ENCODE assay signal across 35 cellular contexts in the genomic region with DNA sequence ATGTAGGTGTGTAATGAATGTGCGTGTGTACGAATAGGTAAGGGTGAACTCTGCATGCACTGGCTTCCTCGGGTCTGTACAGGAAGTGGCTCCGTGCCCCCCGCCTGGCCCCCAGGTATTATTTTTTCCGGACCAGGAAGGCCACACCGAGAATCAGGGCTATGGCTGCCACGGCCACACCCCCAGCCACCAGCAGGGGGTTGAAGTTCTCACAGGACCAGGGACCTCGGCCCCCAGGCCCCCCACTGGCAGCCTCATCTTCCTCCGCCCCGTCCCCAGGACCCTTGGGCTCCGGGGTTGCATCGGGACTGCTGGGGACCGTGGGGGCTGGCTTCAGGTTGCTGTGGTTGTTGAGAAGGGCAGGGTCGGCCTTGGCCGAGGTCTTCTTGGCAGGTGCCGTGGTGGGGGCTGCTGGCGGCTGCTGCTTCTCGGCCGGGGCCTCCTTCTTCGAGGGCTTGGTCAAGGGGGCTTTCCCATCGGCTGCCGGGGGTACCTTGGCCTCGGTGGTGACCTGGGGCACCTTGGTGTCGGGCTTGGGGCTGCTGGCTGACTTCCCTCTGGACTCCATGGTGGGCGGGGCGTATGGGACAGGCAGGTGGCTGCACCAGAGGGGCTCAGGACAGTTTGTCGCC. TPM values are rescaled to one million over a fixed set of nuclear protein-coding genes. Genes with fewer than 3 reads are reported as not detected.
A peak's percentile ranks its signal among the peaks of the same experiment; 100 is the strongest.
DNase-seq lines count a peak whose midpoint lies in the region; ATAC-seq, FAIRE-seq and TF ChIP-seq lines count a peak whose summit lies in the region.
"Had no signal": no experiment of that assay in that cellular context is flagged by ENCODE, and none has a peak within 500 bp of the region (broad histone marks: within the 10 kb centered on the region; RNA-seq: fewer than 3 reads in every experiment).

No MANE protein-coding gene starts in this region.

- intact Hi-C loops in GM12878 (cut with micrococcal nuclease; ENCODE audit: unreplicated experiment) (no loop called here), posterior vena cava (cut with DNase I) (no loop called here)

- in situ Hi-C loops in GM12878 (cut with MboI) = no loop called here

- no peaks in the 10 kb centered on the region for H3K9me3 Mint-ChIP-seq in memory B cell
- H3K9me3 Mint-ChIP-seq: activated naive CD4-positive, alpha-beta T cell treated with anti-CD3 and anti-CD28 coated beads, Interleukin-2, amount 50 U/mL, for 24 hours; activated T-helper 2 cell treated with anti-CD3 and anti-CD28 coated beads, Interferon-gamma antibody, Interleukin-2, Interleukin-4, amounts not matched to agents 10 μg/mL and 5 μg/mL and 100 μg/mL, durations not matched to agents 14 hours and 24 hours and 36 hours; T-helper 2 cell treated with Interferon-gamma antibody and Interleukin-4, amounts not matched to agents 5 μg/mL and 100 μg/mL, for 36 hours had no signal

- H3K27me3 Mint-ChIP-seq in memory B cell = peaks cover 3% of the 10 kb centered on the region
- H3K27me3 Mint-ChIP-seq: activated naive CD4-positive, alpha-beta T cell treated with anti-CD3 and anti-CD28 coated beads, Interleukin-2, amount 50 U/mL, for 24 hours; progenitor cell of endocrine pancreas had no signal

- H3K27ac Mint-ChIP-seq in memory B cell = no peak overlapping the region
- H3K27ac Mint-ChIP-seq: activated naive CD4-positive, alpha-beta T cell treated with anti-CD3 and anti-CD28 coated beads, Interleukin-2, amount 50 U/mL, for 24 hours; activated T-helper 2 cell treated with anti-CD3 and anti-CD28 coated beads, Interferon-gamma antibody, Interleukin-2, Interleukin-4, amounts not matched to agents 10 μg/mL and 5 μg/mL and 100 μg/mL, durations not matched to agents 14 hours and 24 hours and 36 hours; progenitor cell of endocrine pancreas; T-helper 2 cell treated with Interferon-gamma antibody and Interleukin-4, amounts not matched to agents 5 μg/mL and 100 μg/mL, for 36 hours had no signal

- no peaks in the 10 kb centered on the region for H3K79me2 ChIP-seq in GM12878 (ENCODE audit: control insufficient read depth, insufficient read depth, low read length)

- TF ChIP-seq RAD21 in GM12878 (IDR thresholded peaks at IDR 0.05; ENCODE audit: insufficient read depth, low read depth, low read length) = no peak

- H3K4me3 ChIP-seq in BLaER1 = no peak overlapping the region
- no peak overlapping the region for H3K4me3 ChIP-seq in GM12878
- H3K4me3 ChIP-seq: left lung, Peyer's patch, thyroid gland, vagina had no signal

- no peaks in the 10 kb centered on the region for H3K4me1 Mint-ChIP-seq in memory B cell

- peak overlapping the region; percentile 55 for H3K4me2 ChIP-seq in BLaER1
- H3K4me2 ChIP-seq in GM12878 (ENCODE audit: control insufficient read depth, insufficient read depth) = no peak overlapping the region; the same call in 1 of the 2 replicates

- H3K9me3 ChIP-seq in BLaER1 = no peaks in the 10 kb centered on the region
- H3K9me3 ChIP-seq in GM12878 (replicated peaks; ENCODE audit: control insufficient read depth, insufficient read depth, low read length) = no peaks in the 10 kb centered on the region
- H3K9me3 ChIP-seq: BE2C, left lung, neutrophil, Peyer's patch, thyroid gland, vagina had no signal

- ATAC-seq in GM12878 (peak; percentile 29; the same call in 2 of the 3 replicates), memory B cell (ENCODE audit: low read depth) (peak; percentile 23), HG02588 (IDR thresholded peaks at IDR 0.05; ENCODE audit: unreplicated experiment) (no peak)
- ATAC-seq: left lung, sciatic nerve had no signal

- no peak overlapping the region for H3K27ac ChIP-seq in BLaER1
- H3K27ac ChIP-seq in GM12878 (ENCODE audit: control insufficient read depth, insufficient read depth) = no peak overlapping the region
- H3K27ac ChIP-seq: HL-60, left lung, neutrophil, Peyer's patch, thyroid gland, vagina had no signal

- no peak for TF ChIP-seq POLR2A in GM12878 (IDR thresholded peaks at IDR 0.05; ENCODE audit: low read depth, low read length)

- H4K20me1 ChIP-seq in BLaER1 (peaks cover 33% of the 10 kb centered on the region; the same call in 1 of the 2 replicates), GM12878 (ENCODE audit: control insufficient read depth, insufficient read depth) (no peaks in the 10 kb centered on the region)

- RAD21 ChIA-PET in GM12878 (lab: Charles Lee; ENCODE audit: unreplicated experiment) = no interaction called here

- H3K27me3 ChIP-seq in BLaER1 (no peaks in the 10 kb centered on the region), GM12878 (replicated peaks in 1 of 2; ENCODE audit: control insufficient read depth in 2 of 2, insufficient read depth in 2 of 2, low read length in 1 of 2) (no peaks in the 10 kb centered on the region)
- H3K27me3 ChIP-seq: BE2C, thyroid gland, vagina had no signal

- BruUV-seq in GM12878 (replicated peaks; lab: Mats Ljungman, UMichigan) = no TSS peak

- H3K36me3 ChIP-seq in BLaER1 (peaks cover 32% of the 10 kb centered on the region), GM12878 (ENCODE audit: control insufficient read depth in 2 of 2, insufficient read depth in 2 of 2, low read length in 1 of 2) (peaks cover 0 to 6% of the 10 kb centered on the region in 2 experiments; a peak in 2 of 4 replicates)
- H3K36me3 ChIP-seq: BE2C, thyroid gland, vagina had no signal

- H3K9ac ChIP-seq in BLaER1 = no peak overlapping the region
- no peak overlapping the region for H3K9ac ChIP-seq in GM12878 (ENCODE audit: control insufficient read depth, insufficient read depth, low read length)

- 67% methylated on average over 27 of the region's 28 CpGs for WGBS in GM12878 (ENCODE audit: insufficient coverage, insufficient replicate concordance, low lambda C conversion rate, missing lambda C conversion rate)

- no peak for DNase-seq in GM12878 (ENCODE audit: low read depth, low spot score)
- DNase-seq in memory B cell (ENCODE audit: low spot score in 2 of 2) = no peak
- no peak for DNase-seq in GM10266 (ENCODE audit: extremely low spot score)
- no peak for DNase-seq in NCI-H226
- no peak for DNase-seq in posterior vena cava (ENCODE audit: low spot score)
- DNase-seq: activated T-cell treated with anti-CD3 and anti-CD28 coated beads for 4 hours; anterior cingulate cortex; BE2C; cortex of kidney; foreskin fibroblast; head of caudate nucleus; Kasumi-1; left lung; mesenchymal stem cell; MV-4-11; NCI-H1436; NCI-H2107; NCI-H748 treated with DMSO at 0.1 percent for 48 hours; Peyer's patch; SHP77; stimulated activated CD8-positive, alpha-beta memory T cell treated with anti-CD3 and anti-CD28 coated beads, Interleukin-4, amount 100 ng/mL, for 48 hours; thyroid gland had no signal

- H3K4me1 ChIP-seq in BLaER1 = peaks cover 41% of the 10 kb centered on the region
- H3K4me1 ChIP-seq in GM12878 (ENCODE audit: control insufficient read depth, insufficient read depth, low read length) = peaks cover 7% of the 10 kb centered on the region
- H3K4me1 ChIP-seq: BE2C had no signal

- SMC1A ChIA-PET in GM12878 (lab: Charles Lee; ENCODE audit: uncharacterized antibody, unreplicated experiment) = no interaction called here

- CTCF ChIA-PET in GM12878 (lab: Yijun Ruan, JAX) = no interaction called here

- no peak for FAIRE-seq in GM12878 (lab: Jason Lieb, UNC)
- FAIRE-seq: H1, islet of Langerhans had no signal

- POLR2A ChIA-PET in GM12878 (lab: Charles Lee) = no interaction called here

- TF ChIP-seq CTCF in GM12872 (IDR thresholded peaks at IDR 0.05; ENCODE audit: insufficient read depth, low read depth, low read length) = peak; percentile 26; the same call in 1 of the 3 replicates
- TF ChIP-seq CTCF in GM12878 (IDR thresholded peaks at IDR 0.05 in 2 of 3, conservative IDR thresholded peaks at IDR 0.05 in 1 of 3; ENCODE audit: control insufficient read depth in 2 of 3, extremely low read depth in 1 of 3, insufficient read depth in 1 of 3, low read depth in 3 of 3, low read length in 3 of 3) = 0 out of 6 replicates have a peak, but pooled peaks of 1 of the 3 experiments have one; percentile 26
- TF ChIP-seq CTCF in GM10266 (IDR thresholded peaks at IDR 0.05; ENCODE audit: control insufficient read depth, insufficient read depth, low read depth, missing control alignments) = no peak

- peaks cover 10% of the 10 kb centered on the region for H3K36me3 Mint-ChIP-seq in memory B cell
- H3K36me3 Mint-ChIP-seq: activated naive CD4-positive, alpha-beta T cell treated with anti-CD3 and anti-CD28 coated beads, Interleukin-2, amount 50 U/mL, for 24 hours had no signal

- TF ChIP-seq EP300 in GM12878 (IDR thresholded peaks at IDR 0.05; ENCODE audit: borderline replicate concordance in 1 of 2, control insufficient read depth in 1 of 2, low read depth in 2 of 2, low read length in 2 of 2) = no peak

- no peak overlapping the region for H2AFZ ChIP-seq in GM12878 (ENCODE audit: control insufficient read depth, low read depth, low read length)

- H3K4me3 Mint-ChIP-seq in memory B cell = no peak overlapping the region
- H3K4me3 Mint-ChIP-seq: activated naive CD4-positive, alpha-beta T cell treated with anti-CD3 and anti-CD28 coated beads, Interleukin-2, amount 50 U/mL, for 24 hours; T-helper 2 cell treated with Interferon-gamma antibody and Interleukin-4, amounts not matched to agents 5 μg/mL and 100 μg/mL, for 36 hours had no signal

RNA-seq across cellular contexts. Expression of gene CEND1, which starts 1.8 kb away (rescaled TPM):
- 0.59 and 1.2 TPM in 2 replicates for total RNA-seq in GM12878 (2013; cell fraction: nucleolus; rRNA removed)
- total RNA-seq in GM12878 (2014; rRNA removed) (5.5 and 7.2 TPM in 2 replicates), GM12878 (2014; rRNA removed; fragmentation: Illumina TruSeq; extraction: Trizol) (1.3 and 2.2 TPM in 2 replicates), GM12878 (2021) (6.9 and 9.0 TPM in 2 replicates), posterior vena cava (not detected)
- 0.83 TPM for polyA plus RNA-seq in GM12878 (2011; ENCODE audit: low read depth)
- polyA plus RNA-seq in GM12878 (2011; rRNA removed) (0.22 and 0.31 TPM in 2 replicates), GM12878 (2014; fragmentation: Illumina TruSeq; extraction: Trizol) (0.35 and 1.4 TPM in 2 replicates), GM12878 (2014; fragmentation: Nextera tagmentation; extraction: Ambion mirVana) (under 1 TPM in 1 of 2 experiments, not detected in 1; 0.55 TPM), GM12878 (2014; rRNA removed) (7.3 and 10.1 TPM in 2 replicates), GM12878 (2016; fragmentation: Nextera tagmentation; extraction: Ambion mirVana) (10 to 100 TPM; 12.7 to 13.6 TPM)
- 1.2 and 1.5 TPM in 2 replicates for polyA plus RNA-seq in GM12878 (2011; cell fraction: cytosol; rRNA removed)
- 1.2 and 2.8 TPM in 2 replicates for polyA plus RNA-seq in GM12878 (2011; cell fraction: nucleus; rRNA removed)
- 2.0 and 3.4 TPM in 2 replicates for polyA plus RNA-seq in GM12878 (2012)
- polyA minus RNA-seq in GM12878 (2011; rRNA and poly(A)+ RNA removed) = 0.21 TPM in 1 of 2 replicates, not detected in the other
- polyA minus RNA-seq in GM12878 (2011; cell fraction: cytosol; rRNA and poly(A)+ RNA removed) = 0.67 and 1.4 TPM in 2 replicates
- polyA minus RNA-seq in GM12878 (2011; cell fraction: nucleus; rRNA and poly(A)+ RNA removed) = 0.36 and 0.77 TPM in 2 replicates
- total RNA-seq: Peyer's patch, progenitor cell of endocrine pancreas, sciatic nerve had no signal

RNA-seq across cellular contexts. Expression of gene SLC25A22, which starts 10.0 kb away (rescaled TPM):
- total RNA-seq in GM12878 (2013; cell fraction: nucleolus; rRNA removed) = 16.7 and 17.1 TPM in 2 replicates
- total RNA-seq in GM12878 (2014; rRNA removed) (7.5 and 8.3 TPM in 2 replicates), GM12878 (2014; rRNA removed; fragmentation: Illumina TruSeq; extraction: Trizol) (3.6 and 3.9 TPM in 2 replicates), GM12878 (2021) (22.8 and 27.0 TPM in 2 replicates), posterior vena cava (10 to 100 TPM; 10.6 to 11.2 TPM)
- 2.6 TPM for polyA plus RNA-seq in GM12878 (2011; ENCODE audit: low read depth)
- polyA plus RNA-seq in GM12878 (2011; rRNA removed) (2.9 and 8.0 TPM in 2 replicates), GM12878 (2014; fragmentation: Illumina TruSeq; extraction: Trizol) (0.68 and 3.3 TPM in 2 replicates), GM12878 (2014; fragmentation: Nextera tagmentation; extraction: Ambion mirVana) (under 1 TPM; 0.27 to 0.46 TPM), GM12878 (2014; rRNA removed) (14.8 and 21.1 TPM in 2 replicates), GM12878 (2016; fragmentation: Nextera tagmentation; extraction: Ambion mirVana) (10 to 100 TPM; 14.4 to 18.4 TPM)
- 5.8 and 10.9 TPM in 2 replicates for polyA plus RNA-seq in GM12878 (2011; cell fraction: cytosol; rRNA removed)
- polyA plus RNA-seq in GM12878 (2011; cell fraction: nucleus; rRNA removed) = 86.1 and 121 TPM in 2 replicates
- 13.0 and 13.2 TPM in 2 replicates for polyA plus RNA-seq in GM12878 (2012)
- 10.6 and 12.7 TPM in 2 replicates for polyA minus RNA-seq in GM12878 (2011; rRNA and poly(A)+ RNA removed)
- polyA minus RNA-seq in GM12878 (2011; cell fraction: cytosol; rRNA and poly(A)+ RNA removed) = 9.0 and 9.8 TPM in 2 replicates
- polyA minus RNA-seq in GM12878 (2011; cell fraction: nucleus; rRNA and poly(A)+ RNA removed) = 16.7 and 27.7 TPM in 2 replicates

RNA-seq across cellular contexts. Expression of gene GATD1, which starts 10.8 kb away (rescaled TPM):
- total RNA-seq in GM12878 (2013; cell fraction: nucleolus; rRNA removed) = 169 and 199 TPM in 2 replicates
- 19.0 and 28.2 TPM in 2 replicates for total RNA-seq in GM12878 (2014; rRNA removed)
- total RNA-seq in GM12878 (2014; rRNA removed; fragmentation: Illumina TruSeq; extraction: Trizol) = 16.3 and 20.3 TPM in 2 replicates
- total RNA-seq in GM12878 (2021) = 59.7 and 62.3 TPM in 2 replicates
- polyA plus RNA-seq in GM12878 (2011; ENCODE audit: low read depth) = 29.1 TPM
- 11.8 and 17.0 TPM in 2 replicates for polyA plus RNA-seq in GM12878 (2011; rRNA removed)
- 30.5 and 60.2 TPM in 2 replicates for polyA plus RNA-seq in GM12878 (2011; cell fraction: cytosol; rRNA removed)
- 246 and 392 TPM in 2 replicates for polyA plus RNA-seq in GM12878 (2011; cell fraction: nucleus; rRNA removed)
- 21.7 and 24.5 TPM in 2 replicates for polyA plus RNA-seq in GM12878 (2012)
- polyA plus RNA-seq in GM12878 (2014; fragmentation: Illumina TruSeq; extraction: Trizol) = 4.3 and 18.5 TPM in 2 replicates
- 1 to 10 TPM; 1.2 to 3.3 TPM for polyA plus RNA-seq in GM12878 (2014; fragmentation: Nextera tagmentation; extraction: Ambion mirVana)
- polyA plus RNA-seq in GM12878 (2014; rRNA removed) = 85.8 and 92.6 TPM in 2 replicates
- 10 to 100 TPM; 24.3 to 28.0 TPM for polyA plus RNA-seq in GM12878 (2016; fragmentation: Nextera tagmentation; extraction: Ambion mirVana)
- polyA minus RNA-seq in GM12878 (2011; rRNA and poly(A)+ RNA removed) = 8.6 and 24.9 TPM in 2 replicates
- 8.4 and 13.1 TPM in 2 replicates for polyA minus RNA-seq in GM12878 (2011; cell fraction: cytosol; rRNA and poly(A)+ RNA removed)
- 23.9 and 49.5 TPM in 2 replicates for polyA minus RNA-seq in GM12878 (2011; cell fraction: nucleus; rRNA and poly(A)+ RNA removed)
- total RNA-seq in posterior vena cava = 10 to 100 TPM; 33.0 to 38.8 TPM

RNA-seq across cellular contexts. Expression of gene PIDD1, which starts 16.9 kb away (rescaled TPM):
- 27.7 and 33.8 TPM in 2 replicates for total RNA-seq in GM12878 (2013; cell fraction: nucleolus; rRNA removed)
- total RNA-seq in GM12878 (2014; rRNA removed) (15.6 and 19.1 TPM in 2 replicates), GM12878 (2014; rRNA removed; fragmentation: Illumina TruSeq; extraction: Trizol) (3.8 and 4.0 TPM in 2 replicates), GM12878 (2021) (33.7 and 42.0 TPM in 2 replicates), posterior vena cava (1 to 10 TPM; 6.0 to 6.5 TPM)
- polyA plus RNA-seq in GM12878 (2011; ENCODE audit: low read depth) = 5.8 TPM
- polyA plus RNA-seq in GM12878 (2011; rRNA removed) (2.8 and 8.0 TPM in 2 replicates), GM12878 (2014; fragmentation: Illumina TruSeq; extraction: Trizol) (0.54 and 2.1 TPM in 2 replicates), GM12878 (2014; fragmentation: Nextera tagmentation; extraction: Ambion mirVana) (under 1 TPM; 0.11 to 0.84 TPM), GM12878 (2014; rRNA removed) (52.2 and 64.4 TPM in 2 replicates), GM12878 (2016; fragmentation: Nextera tagmentation; extraction: Ambion mirVana) (10 to 100 TPM; 52.6 to 53.6 TPM)
- 15.9 and 28.4 TPM in 2 replicates for polyA plus RNA-seq in GM12878 (2011; cell fraction: cytosol; rRNA removed)
- 277 and 344 TPM in 2 replicates for polyA plus RNA-seq in GM12878 (2011; cell fraction: nucleus; rRNA removed)
- polyA plus RNA-seq in GM12878 (2012) = 23.5 and 27.2 TPM in 2 replicates
- polyA minus RNA-seq in GM12878 (2011; rRNA and poly(A)+ RNA removed) = 3.9 and 12.7 TPM in 2 replicates
- 7.5 and 9.9 TPM in 2 replicates for polyA minus RNA-seq in GM12878 (2011; cell fraction: cytosol; rRNA and poly(A)+ RNA removed)
- polyA minus RNA-seq in GM12878 (2011; cell fraction: nucleus; rRNA and poly(A)+ RNA removed) = 30.1 and 49.1 TPM in 2 replicates

RNA-seq across cellular contexts. Expression of gene RPLP2, which starts 21.6 kb away (rescaled TPM):
- 58.4 and 73.0 TPM in 2 replicates for total RNA-seq in GM12878 (2013; cell fraction: nucleolus; rRNA removed)
- total RNA-seq in GM12878 (2014; rRNA removed) (1,170 and 1,176 TPM in 2 replicates), GM12878 (2014; rRNA removed; fragmentation: Illumina TruSeq; extraction: Trizol) (1,135 and 1,241 TPM in 2 replicates), GM12878 (2021) (3,558 and 3,573 TPM in 2 replicates), posterior vena cava (1,000 to 10,000 TPM; 1,286 to 1,386 TPM)
- 3,216 TPM for polyA plus RNA-seq in GM12878 (2011; ENCODE audit: low read depth)
- polyA plus RNA-seq in GM12878 (2011; rRNA removed) (443 and 711 TPM in 2 replicates), GM12878 (2014; fragmentation: Illumina TruSeq; extraction: Trizol) (125 and 488 TPM in 2 replicates), GM12878 (2014; fragmentation: Nextera tagmentation; extraction: Ambion mirVana) (1,000 to 10,000 TPM; 1,446 to 3,075 TPM), GM12878 (2014; rRNA removed) (1,595 and 1,805 TPM in 2 replicates), GM12878 (2016; fragmentation: Nextera tagmentation; extraction: Ambion mirVana) (1,000 to 10,000 TPM; 1,515 to 1,516 TPM)
- 1,333 and 1,853 TPM in 2 replicates for polyA plus RNA-seq in GM12878 (2011; cell fraction: cytosol; rRNA removed)
- polyA plus RNA-seq in GM12878 (2011; cell fraction: nucleus; rRNA removed) = 557 and 616 TPM in 2 replicates
- polyA plus RNA-seq in GM12878 (2012) = 3,626 and 3,659 TPM in 2 replicates
- 655 and 1,020 TPM in 2 replicates for polyA minus RNA-seq in GM12878 (2011; rRNA and poly(A)+ RNA removed)
- polyA minus RNA-seq in GM12878 (2011; cell fraction: cytosol; rRNA and poly(A)+ RNA removed) = 836 and 935 TPM in 2 replicates
- polyA minus RNA-seq in GM12878 (2011; cell fraction: nucleus; rRNA and poly(A)+ RNA removed) = 148 and 193 TPM in 2 replicates
